Comparison of ENCODE assay signal across 16 cellular contexts in the genomic region with DNA sequence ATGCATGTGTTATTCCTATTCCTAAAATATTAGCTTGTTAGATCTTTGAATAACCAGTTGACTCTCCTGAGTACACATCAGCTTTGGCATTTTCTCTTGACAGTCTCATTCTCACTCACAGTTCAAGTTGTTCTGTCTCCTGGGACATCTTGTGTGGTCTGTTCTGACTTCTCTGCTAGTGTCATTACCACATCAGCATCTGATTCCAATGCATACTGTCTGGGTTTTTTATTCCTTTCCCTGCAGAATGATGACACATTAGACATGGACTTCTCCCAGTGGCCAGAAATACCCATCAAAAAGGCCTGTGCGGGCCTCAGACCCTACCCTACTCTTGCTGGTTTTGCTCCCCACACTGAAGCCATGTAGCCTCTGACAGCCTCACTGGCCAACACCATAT. TPM values are rescaled to one million over a fixed set of nuclear protein-coding genes. Genes with fewer than 3 reads are reported as not detected.
DNase-seq lines count a peak whose midpoint lies in the region; ATAC-seq, FAIRE-seq and TF ChIP-seq lines count a peak whose summit lies in the region.
"Had no signal": no experiment of that assay in that cellular context is flagged by ENCODE, and none has a peak within 500 bp of the region (broad histone marks: within the 10 kb centered on the region; RNA-seq: fewer than 3 reads in every experiment).

No MANE protein-coding gene starts in this region.

- H3K23ac ChIP-seq in mesendoderm (ENCODE audit: low read length), result no peak overlapping the region

- H3K27me3 ChIP-seq in breast epithelium, result no peaks in the 10 kb centered on the region
- H3K27me3 ChIP-seq in GM12878 (replicated peaks in 1 of 2; ENCODE audit: control insufficient read depth in 2 of 2, insufficient read depth in 2 of 2, low read length in 1 of 2), result no peaks in the 10 kb centered on the region
- no peaks in the 10 kb centered on the region for H3K27me3 ChIP-seq in mesendoderm (ENCODE audit: insufficient read depth, low read length, poor library complexity)
- H3K27me3 ChIP-seq in vagina, result no peaks in the 10 kb centered on the region
- H3K27me3 ChIP-seq: ascending aorta had no signal

- H3K27me3 Mint-ChIP-seq in MCF 10A (ENCODE audit: insufficient read depth, unreplicated experiment), result no peaks in the 10 kb centered on the region

- ATAC-seq in GM12878 (peak; percentile 35), HG03460 (IDR thresholded peaks at IDR 0.05; ENCODE audit: unreplicated experiment) (no peak)

- DNase-seq in MCF 10A (ENCODE audit: unreplicated experiment) (no peak), breast epithelium (ENCODE audit: low spot score in 2 of 2) (no peak), GM12878 (ENCODE audit: low read depth, low spot score) (peak; percentile 19), mesendoderm (no peak), vagina (ENCODE audit: extremely low spot score in 2 of 2) (peak; percentile 31 to 52), D721Med (ENCODE audit: insufficient read length, low spot score) (no peak), RCC 7860 (ENCODE audit: low spot score) (no peak)
- DNase-seq: activated CD4-positive, CD25-positive, alpha-beta regulatory T cell; activated T-cell treated with anti-CD3 and anti-CD28 coated beads for 4 hours; MM.1S; posterior cingulate gyrus; trophoblast cell had no signal

- no peak overlapping the region for H2AFZ ChIP-seq in GM12878 (ENCODE audit: control insufficient read depth, low read depth, low read length)

- H3K56ac ChIP-seq in mesendoderm (ENCODE audit: low read length), result no peak overlapping the region

- RAD21 ChIA-PET in GM12878 (lab: Charles Lee; ENCODE audit: unreplicated experiment), result no interaction called here

- BruUV-seq in MCF 10A (replicated peaks; lab: Mats Ljungman, UMichigan) (no TSS peak), GM12878 (replicated peaks; lab: Mats Ljungman, UMichigan) (no TSS peak)

- no peak overlapping the region for H2BK15ac ChIP-seq in mesendoderm (replicated peaks; ENCODE audit: low read depth)

- H2AK5ac ChIP-seq in mesendoderm (ENCODE audit: low read length), result no peak overlapping the region

- no peak overlapping the region for H3K18ac ChIP-seq in mesendoderm (ENCODE audit: low read length)

- H3K4ac ChIP-seq in mesendoderm (ENCODE audit: low read depth, low read length), result no peak overlapping the region

- intact Hi-C loops in MCF 10A (cut with micrococcal nuclease), result no loop called here
- intact Hi-C loops in breast epithelium (cut with DNase I; ENCODE audit: low total_unique reads), result no loop called here
- intact Hi-C loops in GM12878 (cut with micrococcal nuclease; ENCODE audit: unreplicated experiment), result no loop called here
- intact Hi-C loops in vagina (cut with DNase I), result loop anchor here (1.0 kb wide), 1 partner anchor 21 kb away; no protein-coding TSS in a partner anchor

- H3K4me1 Mint-ChIP-seq in MCF 10A (ENCODE audit: insufficient read depth, unreplicated experiment), result peaks cover 18% of the 10 kb centered on the region

- H2BK120ac ChIP-seq in mesendoderm (ENCODE audit: low read depth, low read length), result no peak overlapping the region

- POLR2A ChIA-PET in MCF 10A (lab: Yijun Ruan, JAX), result no interaction called here
- POLR2A ChIA-PET in GM12878 (lab: Charles Lee), result no interaction called here

- H3K27ac ChIP-seq in breast epithelium (no peak overlapping the region), GM12878 (ENCODE audit: control insufficient read depth, insufficient read depth) (no peak overlapping the region), mesendoderm (ENCODE audit: low read depth, low read length) (no peak overlapping the region), vagina (no peak overlapping the region)
- H3K27ac ChIP-seq: ascending aorta, SK-N-MC had no signal

- FAIRE-seq in GM12878 (lab: Jason Lieb, UNC), result peak; percentile 77
- FAIRE-seq in D721Med (lab: Jason Lieb, UNC), result no peak
- no peak for FAIRE-seq in RCC 7860 (lab: Jason Lieb, UNC)
- FAIRE-seq: H1 had no signal

- no peak overlapping the region for H4K5ac ChIP-seq in mesendoderm (ENCODE audit: low read length)

- H3K4me1 ChIP-seq in breast epithelium, result peaks cover 0 to 6% of the 10 kb centered on the region in 2 donors
- H3K4me1 ChIP-seq in GM12878 (ENCODE audit: control insufficient read depth, insufficient read depth, low read length), result peaks cover 8% of the 10 kb centered on the region
- peaks cover 7% of the 10 kb centered on the region for H3K4me1 ChIP-seq in mesendoderm (ENCODE audit: control insufficient read depth, low read depth, low read length)
- H3K4me1 ChIP-seq in vagina, result peaks cover 30% of the 10 kb centered on the region

- TF ChIP-seq POLR2A in breast epithelium (IDR thresholded peaks at IDR 0.05) (no peak), GM12878 (IDR thresholded peaks at IDR 0.05; ENCODE audit: low read depth, low read length) (no peak), vagina (IDR thresholded peaks at IDR 0.05) (no peak)

- CTCF ChIA-PET in MCF 10A (lab: Yijun Ruan, JAX), result interaction anchor here (0.7 to 1.1 kb wide), 2 partner anchors 22 to 98 kb away, joined by 3 to 5 read pairs; no protein-coding TSS in a partner anchor
- CTCF ChIA-PET in GM12878 (lab: Yijun Ruan, JAX), result interaction anchor here (0.6 kb wide), 1 partner anchor 22 kb away, joined by 3 read pairs; no protein-coding TSS in a partner anchor

- no peak overlapping the region for H3K9ac ChIP-seq in GM12878 (ENCODE audit: control insufficient read depth, insufficient read depth, low read length)
- no peak overlapping the region for H3K9ac ChIP-seq in mesendoderm (ENCODE audit: low read length)

- in situ Hi-C loops in GM12878 (cut with MboI), result no loop called here

- H3K9me3 ChIP-seq in breast epithelium (no peaks in the 10 kb centered on the region), GM12878 (replicated peaks; ENCODE audit: control insufficient read depth, insufficient read depth, low read length) (no peaks in the 10 kb centered on the region), vagina (no peaks in the 10 kb centered on the region)
- H3K9me3 ChIP-seq: ascending aorta had no signal

- 0% methylated on average over 1 of the region's 1 CpG for WGBS in GM12878 (ENCODE audit: insufficient coverage, insufficient replicate concordance, low lambda C conversion rate, missing lambda C conversion rate)
- WGBS in mesendoderm (ENCODE audit: extremely low coverage, insufficient coverage, low lambda C conversion rate), result no CpG with 5 or more reads among the region's 1 CpG

- H3K4me2 ChIP-seq in GM12878 (ENCODE audit: control insufficient read depth, insufficient read depth) (peak overlapping the region; percentile 36), mesendoderm (ENCODE audit: low read length) (peak overlapping the region; percentile 4)

- peaks cover 4% of the 10 kb centered on the region for H3K36me3 Mint-ChIP-seq in MCF 10A (ENCODE audit: insufficient read depth, unreplicated experiment)

- no peak overlapping the region for H4K8ac ChIP-seq in mesendoderm (ENCODE audit: low read depth, low read length)

- peaks cover 18% of the 10 kb centered on the region for H3K79me1 ChIP-seq in mesendoderm (ENCODE audit: low read length)

- no peak; a peak in 1 of 4 replicates for TF ChIP-seq EP300 in GM12878 (IDR thresholded peaks at IDR 0.05; ENCODE audit: borderline replicate concordance in 1 of 2, control insufficient read depth in 1 of 2, low read depth in 2 of 2, low read length in 2 of 2)

- no peak for TF ChIP-seq RAD21 in GM12878 (IDR thresholded peaks at IDR 0.05; ENCODE audit: insufficient read depth, low read depth, low read length)

- peak overlapping the region; percentile 21 for H3K4me3 Mint-ChIP-seq in MCF 10A (ENCODE audit: unreplicated experiment)

- TF ChIP-seq CTCF in MCF 10A (IDR thresholded peaks at IDR 0.05; ENCODE audit: unreplicated experiment), result no peak
- no peak for TF ChIP-seq CTCF in breast epithelium (IDR thresholded peaks at IDR 0.05)
- no peak for TF ChIP-seq CTCF in GM12878 (IDR thresholded peaks at IDR 0.05 in 2 of 3, conservative IDR thresholded peaks at IDR 0.05 in 1 of 3; ENCODE audit: control insufficient read depth in 2 of 3, extremely low read depth in 1 of 3, insufficient read depth in 1 of 3, low read depth in 3 of 3, low read length in 3 of 3)
- TF ChIP-seq CTCF in vagina (IDR thresholded peaks at IDR 0.05), result no peak
- TF ChIP-seq CTCF in D721Med (IDR thresholded peaks at IDR 0.05; ENCODE audit: insufficient read depth, missing control alignments), result no peak

- H3K9me3 Mint-ChIP-seq in MCF 10A (ENCODE audit: unreplicated experiment), result no peaks in the 10 kb centered on the region

- H3K36me3 ChIP-seq in breast epithelium (no peaks in the 10 kb centered on the region), GM12878 (ENCODE audit: control insufficient read depth in 2 of 2, insufficient read depth in 2 of 2, low read length in 1 of 2) (no peaks in the 10 kb centered on the region), mesendoderm (ENCODE audit: control insufficient read depth, insufficient read depth, low read length) (peaks cover 3% of the 10 kb centered on the region), vagina (no peaks in the 10 kb centered on the region)

- H3K79me2 ChIP-seq in GM12878 (ENCODE audit: control insufficient read depth, insufficient read depth, low read length) (no peaks in the 10 kb centered on the region), mesendoderm (ENCODE audit: control insufficient read depth, insufficient read depth, low read length) (peaks cover 27% of the 10 kb centered on the region)

- SMC1A ChIA-PET in GM12878 (lab: Charles Lee; ENCODE audit: uncharacterized antibody, unreplicated experiment), result interaction anchor here (1.4 to 1.6 kb wide), 2 partner anchors 12 to 60 kb away, joined by 3 to 4 read pairs; no protein-coding TSS in a partner anchor

- H4K20me1 ChIP-seq in GM12878 (ENCODE audit: control insufficient read depth, insufficient read depth), result no peaks in the 10 kb centered on the region

- H3K4me3 ChIP-seq in breast epithelium, result no peak overlapping the region
- no peak overlapping the region for H3K4me3 ChIP-seq in GM12878
- no peak overlapping the region for H3K4me3 ChIP-seq in mesendoderm (ENCODE audit: low read length)
- H3K4me3 ChIP-seq in vagina, result no peak overlapping the region
- H3K4me3 ChIP-seq: ascending aorta, SK-N-MC had no signal

- no peak overlapping the region for H3K27ac Mint-ChIP-seq in MCF 10A (ENCODE audit: low read depth, unreplicated experiment)

- H2BK5ac ChIP-seq in mesendoderm (ENCODE audit: low read length), result no peak overlapping the region

RNA-seq across cellular contexts. Expression of a gene that starts 2.7 kb away (rescaled TPM):
- total RNA-seq in MCF 10A (2022) (9.9 and 10.4 TPM in 2 replicates), breast epithelium (10 to 100 TPM in 1 of 3 donors, 1 to 10 TPM in 2; 4.8 to 11.5 (median 10.0) TPM), GM12878 (2014; rRNA removed) (8.0 and 8.6 TPM in 2 replicates), GM12878 (2014; rRNA removed; fragmentation: Illumina TruSeq; extraction: Trizol) (3.7 and 4.0 TPM in 2 replicates), GM12878 (2021) (8.3 and 9.3 TPM in 2 replicates), vagina (11.0 TPM)
- total RNA-seq in GM12878 (2013; cell fraction: nucleolus; rRNA removed), result 13.4 and 18.4 TPM in 2 replicates
- 1.3 TPM for polyA plus RNA-seq in GM12878 (2011; ENCODE audit: low read depth)
- polyA plus RNA-seq in GM12878 (2011; rRNA removed) (2.9 and 4.4 TPM in 2 replicates), GM12878 (2014; fragmentation: Illumina TruSeq; extraction: Trizol) (1.6 and 3.0 TPM in 2 replicates), GM12878 (2014; fragmentation: Nextera tagmentation; extraction: Ambion mirVana) (under 1 TPM; 0.37 to 0.73 TPM), GM12878 (2014; rRNA removed) (7.0 and 7.4 TPM in 2 replicates), GM12878 (2016; fragmentation: Nextera tagmentation; extraction: Ambion mirVana) (1 to 10 TPM; 5.8 to 6.2 TPM)
- 5.6 and 8.6 TPM in 2 replicates for polyA plus RNA-seq in GM12878 (2011; cell fraction: cytosol; rRNA removed)
- 5.9 and 7.3 TPM in 2 replicates for polyA plus RNA-seq in GM12878 (2011; cell fraction: nucleus; rRNA removed)
- polyA plus RNA-seq in GM12878 (2012), result 2.4 and 4.1 TPM in 2 replicates
- 4.2 and 8.0 TPM in 2 replicates for polyA minus RNA-seq in GM12878 (2011; rRNA and poly(A)+ RNA removed)
- polyA minus RNA-seq in GM12878 (2011; cell fraction: cytosol; rRNA and poly(A)+ RNA removed), result 3.4 and 3.5 TPM in 2 replicates
- polyA minus RNA-seq in GM12878 (2011; cell fraction: nucleus; rRNA and poly(A)+ RNA removed), result 2.3 and 4.3 TPM in 2 replicates
- polyA plus RNA-seq in mesendoderm (2013, experiment 1 of 2), result 17.1 TPM
- polyA plus RNA-seq in mesendoderm (2013, experiment 2 of 2), result 16.9 TPM

RNA-seq across cellular contexts. Expression of a gene that starts 41.0 kb away (rescaled TPM):
- total RNA-seq in MCF 10A (2022), result 0.35 and 0.88 TPM in 2 replicates
- total RNA-seq in breast epithelium, result 10 to 100 TPM in 2 of 3 donors, 1 to 10 TPM in 1; 5.3 to 14.7 (median 12.3) TPM
- total RNA-seq in GM12878 (2013; cell fraction: nucleolus; rRNA removed), result 1.1 and 1.2 TPM in 2 replicates
- total RNA-seq in GM12878 (2014; rRNA removed), result 0.17 and 0.27 TPM in 2 replicates
- total RNA-seq in GM12878 (2014; rRNA removed; fragmentation: Illumina TruSeq; extraction: Trizol), result not detected in 2 replicates
- 0.45 and 0.74 TPM in 2 replicates for total RNA-seq in GM12878 (2021)
- not detected for polyA plus RNA-seq in GM12878 (2011; ENCODE audit: low read depth)
- 0.01 TPM in 1 of 2 replicates, not detected in the other for polyA plus RNA-seq in GM12878 (2011; rRNA removed)
- 0.09 and 0.17 TPM in 2 replicates for polyA plus RNA-seq in GM12878 (2011; cell fraction: cytosol; rRNA removed)
- 0.58 and 0.73 TPM in 2 replicates for polyA plus RNA-seq in GM12878 (2011; cell fraction: nucleus; rRNA removed)
- 0.20 and 0.27 TPM in 2 replicates for polyA plus RNA-seq in GM12878 (2012)
- not detected in 2 replicates for polyA plus RNA-seq in GM12878 (2014; fragmentation: Illumina TruSeq; extraction: Trizol)
- polyA plus RNA-seq in GM12878 (2014; fragmentation: Nextera tagmentation; extraction: Ambion mirVana), result not detected
- 0.38 and 0.89 TPM in 2 replicates for polyA plus RNA-seq in GM12878 (2014; rRNA removed)
- under 1 TPM in 1 of 2 experiments, not detected in 1; 0.09 TPM for polyA plus RNA-seq in GM12878 (2016; fragmentation: Nextera tagmentation; extraction: Ambion mirVana)
- polyA minus RNA-seq in GM12878 (2011; rRNA and poly(A)+ RNA removed), result 0.10 TPM in 1 of 2 replicates, not detected in the other
- not detected in 2 replicates for polyA minus RNA-seq in GM12878 (2011; cell fraction: cytosol; rRNA and poly(A)+ RNA removed)
- 0.29 TPM in 1 of 2 replicates, not detected in the other for polyA minus RNA-seq in GM12878 (2011; cell fraction: nucleus; rRNA and poly(A)+ RNA removed)
- 7.9 TPM for polyA plus RNA-seq in mesendoderm (2013, experiment 1 of 2)
- polyA plus RNA-seq in mesendoderm (2013, experiment 2 of 2), result 7.1 TPM
- 32.2 TPM for total RNA-seq in vagina

Comparison
In these comparisons a context has a peak if more than half of its experiments do, and no peak if none do; other contexts are left out.
1. DNase-seq: peak in GM12878 (single experiment) and vagina (2 of 2); none in MCF 10A (single experiment), breast epithelium (0 of 2), mesendoderm (single experiment), D721Med (single experiment) and RCC 7860 (single experiment).